8 cellular contexts compared by ENCODE assay signal in genomic region chr14:24334431-24335271, GRCh38. TPM values are rescaled to one million over a fixed set of nuclear protein-coding genes. Genes with fewer than 3 reads are reported as not detected.
DNase-seq lines count a peak whose midpoint lies in the region; ATAC-seq and TF ChIP-seq lines count a peak whose summit lies in the region.

Gene ADCY4 (minus strand): TSS chr14:24335071. CDS start chr14:24334652, 419 bp downstream.

- H3K36me3 ChIP-seq in CD8-positive, alpha-beta T cell (ENCODE audit: insufficient read depth, low read length): no peaks in the 10 kb centered on the region
- peaks cover 0 to 30% (median 0%) of the 10 kb centered on the region in 3 donors for H3K36me3 ChIP-seq in esophagus squamous epithelium

- peaks cover 26% of the 10 kb centered on the region for H3K27me3 Mint-ChIP-seq in CD8-positive, alpha-beta T cell (ENCODE audit: low read depth)
- H3K27me3 Mint-ChIP-seq in T-cell: peaks cover 18 to 29% of the 10 kb centered on the region in 2 donors
- H3K27me3 Mint-ChIP-seq in nephron (ENCODE audit: low read depth): peaks cover 99% of the 10 kb centered on the region

- H3K36me3 Mint-ChIP-seq in CD8-positive, alpha-beta T cell: peaks cover 24% of the 10 kb centered on the region
- peaks cover 31% of the 10 kb centered on the region for H3K36me3 Mint-ChIP-seq in T-cell
- no peaks in the 10 kb centered on the region for H3K36me3 Mint-ChIP-seq in nephron (ENCODE audit: low read depth)

- WGBS in esophagus squamous epithelium, 2 donors: 2 to 13% methylated on average over 19 to 23 of the region's 64 CpGs

- peaks cover 64% of the 10 kb centered on the region for H3K4me1 Mint-ChIP-seq in CD8-positive, alpha-beta T cell (ENCODE audit: low read depth)
- H3K4me1 Mint-ChIP-seq in T-cell (peaks cover 49 to 80% (median 58%) of the 10 kb centered on the region in 3 donors), nephron (peaks cover 18% of the 10 kb centered on the region)

- no peaks in the 10 kb centered on the region for H3K9me3 Mint-ChIP-seq in CD8-positive, alpha-beta T cell
- H3K9me3 Mint-ChIP-seq in T-cell (no peaks in the 10 kb centered on the region), nephron (no peaks in the 10 kb centered on the region)

- CTCF ChIA-PET in CD8-positive, alpha-beta T cell (lab: Charles Lee): interaction anchor here (1.0 to 23.5 kb wide), 17 partner anchors 9 to 107 kb away, joined by 3 to 442 read pairs (median 12); partner anchors contain the start of genes CBLN3, CIDEB, KHNYN and LTB4R
- CTCF ChIA-PET in T-cell (lab: Charles Lee): interaction anchor here in 1 of 2 donors (0.6 to 4.3 kb wide), 4 partner anchors 10 to 102 kb away, joined by 3 to 66 read pairs (median 24); partner anchors contain the start of gene KHNYN

- intact Hi-C loops in CD8-positive, alpha-beta T cell (cut with DNase I, micrococcal nuclease): loop anchor here (10.0 kb wide), 1 partner anchor 340 kb away; no protein-coding TSS in a partner anchor
- intact Hi-C loops in esophagus squamous epithelium (cut with DNase I): loop anchor here (5.0 kb wide), 1 partner anchor 98 kb away; no protein-coding TSS in a partner anchor

- peaks cover 7% of the 10 kb centered on the region for H3K27me3 ChIP-seq in CD8-positive, alpha-beta T cell (ENCODE audit: insufficient read depth, low read length)
- peaks cover 0 to 39% (median 6%) of the 10 kb centered on the region in 4 donors for H3K27me3 ChIP-seq in esophagus squamous epithelium

- TF ChIP-seq CTCF in CD8-positive, alpha-beta T cell (IDR thresholded peaks at IDR 0.05): no peak
- TF ChIP-seq CTCF in esophagus squamous epithelium (IDR thresholded peaks at IDR 0.05): no peak
- TF ChIP-seq CTCF in nephron (IDR thresholded peaks at IDR 0.05; ENCODE audit: unreplicated experiment in 3 of 3): no peak

- no peaks in the 10 kb centered on the region for H3K9me3 ChIP-seq in CD8-positive, alpha-beta T cell (ENCODE audit: low read length)
- no peaks in the 10 kb centered on the region for H3K9me3 ChIP-seq in esophagus squamous epithelium

- H3K4me3 ChIP-seq in CD8-positive, alpha-beta T cell (ENCODE audit: low read depth, low read length): peak within 1 kb of the TSS; percentile 36
- peak within 1 kb of the TSS; percentile 17 to 70 (median 50) for H3K4me3 ChIP-seq in esophagus squamous epithelium

- POLR2A ChIA-PET in CD8-positive, alpha-beta T cell (lab: Charles Lee): interaction anchor here (1.4 to 4.8 kb wide), 3 partner anchors 97 to 108 kb away, joined by 3 to 75 read pairs (median 25); partner anchors contain the start of genes CBLN3 and KHNYN
- POLR2A ChIA-PET in T-cell (lab: Charles Lee): no interaction called here

- ATAC-seq in CD8-positive, alpha-beta T cell: no peak
- ATAC-seq in T-cell (replicated peaks in 1 of 4): peak; percentile 10 to 25 (median 22)
- ATAC-seq in HG02571 (IDR thresholded peaks at IDR 0.05; ENCODE audit: unreplicated experiment): no peak
- ATAC-seq in HG02623 (IDR thresholded peaks at IDR 0.05; ENCODE audit: unreplicated experiment): no peak

- H3K27ac ChIP-seq in CD8-positive, alpha-beta T cell (ENCODE audit: low read depth, low read length): no peak within 1 kb of the TSS
- peak within 1 kb of the TSS; percentile 36 to 88 (median 82) for H3K27ac ChIP-seq in esophagus squamous epithelium

- peak in 1 of 7 experiments; percentile 36 for DNase-seq in CD8-positive, alpha-beta T cell
- peak in 5 of 34 experiments; percentile 31 to 39 (median 36) for DNase-seq in T-cell
- no peak for DNase-seq in esophagus squamous epithelium (lab: John Stamatoyannopoulos, UW)
- DNase-seq in GM19240 (ENCODE audit: insufficient read length, low spot score): no peak
- no peak for DNase-seq in NCI-H82 (lab: John Stamatoyannopoulos, UW)

- no peak within 1 kb of the TSS for H3K27ac Mint-ChIP-seq in CD8-positive, alpha-beta T cell
- H3K27ac Mint-ChIP-seq in T-cell: peak within 1 kb of the TSS in 1 of 2 donors; percentile 32
- peak within 1 kb of the TSS in 1 of 3 experiments; percentile 61 for H3K27ac Mint-ChIP-seq in nephron

- TF ChIP-seq POLR2A in esophagus squamous epithelium (IDR thresholded peaks at IDR 0.05): peak in 1 of 4 donors; percentile 36

- peak within 1 kb of the TSS; percentile 50 for H3K4me3 Mint-ChIP-seq in CD8-positive, alpha-beta T cell
- peak within 1 kb of the TSS; percentile 50 to 84 (median 54) for H3K4me3 Mint-ChIP-seq in T-cell
- peak within 1 kb of the TSS; percentile 73 to 82 (median 80) for H3K4me3 Mint-ChIP-seq in nephron

- peaks cover 56% of the 10 kb centered on the region for H3K4me1 ChIP-seq in CD8-positive, alpha-beta T cell (ENCODE audit: insufficient read depth, low read length)
- H3K4me1 ChIP-seq in esophagus squamous epithelium: peaks cover 30 to 87% (median 47%) of the 10 kb centered on the region in 3 donors

RNA-seq across cellular contexts. Expression of gene ADCY4, which starts in this region (rescaled TPM):
- total RNA-seq in CD8-positive, alpha-beta T cell: 1 to 10 TPM; 5.2 to 7.9 TPM
- total RNA-seq in T-cell (10 to 100 TPM in 1 of 5 donors, 1 to 10 TPM in 4; 7.8 to 10.4 (median 8.5) TPM), esophagus squamous epithelium (10 to 100 TPM in 2 of 4 donors, 1 to 10 TPM in 2; 3.1 to 23.1 (median 11.7) TPM)

Comparison
In these comparisons a context has a peak if more than half of its experiments do, and no peak if none do; other contexts are left out.
1. ATAC-seq: peak in T-cell (4 of 4); none in CD8-positive, alpha-beta T cell (single experiment), HG02571 (single experiment) and HG02623 (single experiment).
2. Peak in every context shown above with its lines, with median percentiles within 50 percentile points of each other: H3K4me3 Mint-ChIP-seq.